8 cellular contexts compared by ENCODE assay signal in genomic region chr10:34638405-34639054, GRCh38.
DNase-seq lines count a peak whose midpoint lies in the region; ATAC-seq and TF ChIP-seq lines count a peak whose summit lies in the region.

No MANE protein-coding gene starts in this region.

- H3K4me3 ChIP-seq in NT2/D1 (ENCODE audit: insufficient read length, low read depth), result no peak overlapping the region

- H3K4me1 ChIP-seq in NT2/D1 (ENCODE audit: insufficient read depth, insufficient read length), result peaks cover 10% of the 10 kb centered on the region

- no peaks in the 10 kb centered on the region for H3K9me3 ChIP-seq in NT2/D1 (ENCODE audit: insufficient read depth, low read length)

- DNase-seq in NCI-H510A treated with DMSO at 0.1 percent for 48 hours (lab: John Stamatoyannopoulos, UW) (peak; percentile 9), NCI-H510A (lab: John Stamatoyannopoulos, UW) (no peak), NT2/D1 (ENCODE audit: low read depth, low spot score) (peak; percentile 52), erythroblast (lab: John Stamatoyannopoulos, UW) (peak; percentile 70 to 82), natural killer cell (peak; percentile 52)
- DNase-seq in activated CD8-positive, alpha-beta memory T cell treated with anti-CD3 and anti-CD28 coated beads, Interleukin-2, amount 50 U/mL, for 48 hours, result peak; percentile 82
- peak; percentile 12 to 70 (median 34) for DNase-seq in stimulated activated naive CD4-positive, alpha-beta T cell (lab: John Stamatoyannopoulos, UW)

- H3K4me1 Mint-ChIP-seq in natural killer cell, result peaks cover 0 to 9% of the 10 kb centered on the region in 2 donors

- intact Hi-C loops in natural killer cell (cut with micrococcal nuclease), result loop anchor here (1.0 to 10.0 kb wide), 2 partner anchors 414 to 1445 kb away; no protein-coding TSS in a partner anchor

- H3K4me3 Mint-ChIP-seq in natural killer cell, result no peak overlapping the region

- no peaks in the 10 kb centered on the region for H3K27me3 ChIP-seq in NT2/D1 (ENCODE audit: insufficient read depth, insufficient read length)

- H3K27ac Mint-ChIP-seq in natural killer cell, result no peak overlapping the region

- ATAC-seq in HG03442 (IDR thresholded peaks at IDR 0.05; ENCODE audit: unreplicated experiment), result peak; percentile 37
- peak; percentile 62 to 76 (median 71) for ATAC-seq in natural killer cell

- H3K27me3 Mint-ChIP-seq in natural killer cell (ENCODE audit: low read depth in 2 of 2), result peaks cover 16 to 24% of the 10 kb centered on the region in 2 donors

- no peaks in the 10 kb centered on the region for H3K36me3 Mint-ChIP-seq in natural killer cell

- H3K36me3 ChIP-seq in NT2/D1 (ENCODE audit: insufficient read depth, insufficient read length, low read length), result no peaks in the 10 kb centered on the region

- H3K9ac ChIP-seq in NT2/D1 (ENCODE audit: insufficient read length, low read depth), result no peak overlapping the region

- TF ChIP-seq POLR2A in erythroblast (IDR thresholded peaks at IDR 0.05; ENCODE audit: low read length), result no peak

- peak; percentile 95 for TF ChIP-seq CTCF in natural killer cell (IDR thresholded peaks at IDR 0.05)

- H3K9me3 Mint-ChIP-seq in natural killer cell, result no peaks in the 10 kb centered on the region
